In the genomic region with DNA sequence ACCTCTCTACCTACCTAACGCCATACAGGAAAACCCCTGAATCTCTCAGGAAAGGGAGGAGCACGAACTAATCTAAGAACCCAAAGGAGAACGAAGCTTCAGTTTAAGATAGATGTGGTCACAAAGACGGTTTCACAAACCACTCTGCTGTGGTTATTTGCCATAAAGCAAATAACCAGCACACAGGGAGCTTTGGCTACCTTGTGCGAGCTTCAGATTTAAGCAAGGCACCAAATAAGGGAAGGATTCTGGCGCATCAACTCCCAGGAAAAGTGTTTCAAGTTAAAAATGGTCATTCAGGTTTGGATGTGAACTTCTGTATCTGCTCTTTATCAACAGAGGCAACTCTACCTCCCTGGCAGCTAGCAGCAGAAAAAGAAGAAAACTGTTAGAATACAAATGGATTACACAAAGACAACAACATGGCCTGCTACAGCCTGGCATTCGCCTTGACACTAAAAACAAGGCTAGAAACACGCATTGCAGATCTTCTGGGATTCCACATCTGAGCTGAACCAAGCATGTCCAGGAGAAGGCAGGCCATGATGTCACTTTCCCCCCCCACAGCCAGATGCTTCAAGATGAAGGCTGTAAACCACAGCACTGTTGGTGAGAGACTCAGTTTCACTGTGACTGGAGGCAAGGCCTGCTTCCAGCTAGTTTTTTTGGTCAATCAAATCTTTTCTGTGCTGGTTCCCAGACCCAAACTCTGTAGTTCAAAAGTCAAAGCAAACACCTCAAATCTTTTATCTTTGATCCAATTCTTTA, we compare ENCODE assay signal across 9 cellular contexts. TPM values are rescaled to one million over a fixed set of nuclear protein-coding genes. Genes with fewer than 3 reads are reported as not detected.
DNase-seq lines count a peak whose midpoint lies in the region; ATAC-seq and TF ChIP-seq lines count a peak whose summit lies in the region.
"Had no signal": no experiment of that assay in that cellular context is flagged by ENCODE, and none has a peak within 500 bp of the region (broad histone marks: within the 10 kb centered on the region; RNA-seq: fewer than 3 reads in every experiment).

No MANE protein-coding gene starts in this region.

- CTCF ChIA-PET in WTC11 (lab: Charles Lee) = interaction anchor here (0.6 to 1.2 kb wide), 4 partner anchors 15 to 195 kb away, joined by 3 to 4 read pairs (median 3); a partner anchor contains a TSS

- POLR2A ChIA-PET in WTC11 (lab: Charles Lee) = interaction anchor here (0.5 to 0.7 kb wide), 2 partner anchors 543 to 1183 kb away, joined by 3 to 4 read pairs; no protein-coding TSS in a partner anchor

- H3K27ac Mint-ChIP-seq in HFFc6 = peak overlapping the region; percentile 46
- peak overlapping the region; percentile 18 for H3K27ac Mint-ChIP-seq in WTC11
- H3K27ac Mint-ChIP-seq: dendritic cell treated with granulocyte-macrophage colony-stimulating factor and Interleukin-4, amounts not matched to agents 40 ng/mL and 50 ng/mL, for 4 days had no signal

- ATAC-seq in WTC11 = no peak

- TF ChIP-seq CTCF in HFFc6 (IDR thresholded peaks at IDR 0.05) = no peak
- TF ChIP-seq CTCF in WTC11 (IDR thresholded peaks at IDR 0.05) = no peak

- H3K27me3 Mint-ChIP-seq in HFFc6 (ENCODE audit: insufficient read depth) (no peaks in the 10 kb centered on the region), WTC11 (ENCODE audit: low read depth) (no peaks in the 10 kb centered on the region)
- H3K27me3 Mint-ChIP-seq: dendritic cell treated with granulocyte-macrophage colony-stimulating factor and Interleukin-4, amounts not matched to agents 40 ng/mL and 50 ng/mL, for 4 days had no signal

- H3K4me3 Mint-ChIP-seq in HFFc6 = no peak overlapping the region
- no peak overlapping the region for H3K4me3 Mint-ChIP-seq in WTC11
- H3K4me3 Mint-ChIP-seq: dendritic cell treated with granulocyte-macrophage colony-stimulating factor and Interleukin-4, amounts not matched to agents 40 ng/mL and 50 ng/mL, for 4 days had no signal

- H3K9me3 Mint-ChIP-seq in HFFc6 (no peaks in the 10 kb centered on the region), WTC11 (peaks cover 5% of the 10 kb centered on the region)
- H3K9me3 Mint-ChIP-seq: dendritic cell treated with granulocyte-macrophage colony-stimulating factor and Interleukin-4, amounts not matched to agents 40 ng/mL and 50 ng/mL, for 4 days had no signal

- DNase-seq in GM03348 (ENCODE audit: low spot score) = peak; percentile 80
- no peak for DNase-seq in HFFc6
- DNase-seq in WTC11 (ENCODE audit: low spot score) = no peak
- peak; percentile 35 for DNase-seq in effector CD4-positive, alpha-beta T cell
- peak; percentile 57 for DNase-seq in stimulated activated CD8-positive, alpha-beta memory T cell treated with anti-CD3 and anti-CD28 coated beads, Interleukin-12 subunit alpha, Interleukin-12 subunit beta, amount 100 ng/mL, for 24 hours (ENCODE audit: extremely low read depth)
- DNase-seq in COLO668 (lab: John Stamatoyannopoulos, UW; ENCODE audit: unreplicated experiment) = no peak
- no peak for DNase-seq in pons (ENCODE audit: low spot score)
- DNase-seq in iPS-NIHi11 (ENCODE audit: low spot score) = no peak

- H3K36me3 Mint-ChIP-seq in HFFc6 (ENCODE audit: low read depth) (peaks cover 22% of the 10 kb centered on the region), WTC11 (peaks cover 19% of the 10 kb centered on the region)

- H3K4me1 Mint-ChIP-seq in HFFc6 (ENCODE audit: low read depth) (peaks cover 46% of the 10 kb centered on the region), WTC11 (no peaks in the 10 kb centered on the region)

TF ChIP-seq in WTC11, 78 proteins besides CTCF, POLR2A, EP300 and RAD21:
- TF ChIP-seq ELF4 (CRISPR knock-in tag; IDR thresholded peaks at IDR 0.05; ENCODE audit: low read depth) = no peak

RNA-seq across cellular contexts. Expression of a gene that starts 43.6 kb away (rescaled TPM):
- total RNA-seq in HFFc6 (2021; fragmentation: NEBNext Ultra II Directional; extraction: Animal tissue kit (Norgen Biotek cat#: 25700)) = 10 to 100 TPM; 29.5 to 37.4 (median 31.8) TPM
- 25.6 to 27.2 TPM (median 25.9 TPM) in 3 replicates for total RNA-seq in WTC11 (2021)

RNA-seq across cellular contexts. Expression of a gene that starts 43.8 kb away (rescaled TPM):
- 10 to 100 TPM; 18.5 to 29.7 (median 21.8) TPM for total RNA-seq in HFFc6 (2021; fragmentation: NEBNext Ultra II Directional; extraction: Animal tissue kit (Norgen Biotek cat#: 25700))
- total RNA-seq in WTC11 (2021) = 4.6 to 6.9 TPM (median 5.1 TPM) in 3 replicates

Comparison
In these comparisons a context has a peak if more than half of its experiments do, and no peak if none do; other contexts are left out.
1. DNase-seq: peak in GM03348 (single experiment), effector CD4-positive, alpha-beta T cell (single experiment) and stimulated activated CD8-positive, alpha-beta memory T cell treated with anti-CD3 and anti-CD28 coated beads, Interleukin-12 subunit alpha, Interleukin-12 subunit beta, amount 100 ng/mL, for 24 hours (single experiment); none in HFFc6 (single experiment), WTC11 (single experiment), COLO668 (single experiment), pons (single experiment) and iPS-NIHi11 (single experiment).